9 cellular contexts compared by ENCODE assay signal in the genomic region with DNA sequence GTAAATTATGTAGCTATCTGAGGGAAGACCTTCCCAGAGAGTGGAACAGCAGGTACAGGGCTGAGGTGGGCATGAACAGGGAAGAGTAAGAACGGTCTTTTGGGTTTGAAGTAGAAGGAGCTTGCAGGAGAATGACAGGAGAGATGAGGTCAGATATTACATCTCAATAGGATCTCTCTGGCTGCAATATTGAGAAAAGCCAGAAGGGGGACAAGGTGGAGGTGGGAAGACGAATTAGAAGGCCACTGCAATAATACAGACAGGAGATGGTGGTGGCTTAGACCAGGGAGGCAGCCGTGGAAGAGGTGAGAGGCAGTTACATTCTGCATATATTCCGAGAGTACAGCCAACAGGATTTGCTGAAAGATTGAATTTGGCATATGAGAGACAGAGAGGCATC.
A peak's percentile ranks its signal among the peaks of the same experiment; 100 is the strongest.
DNase-seq lines count a peak whose midpoint lies in the region; TF ChIP-seq lines count a peak whose summit lies in the region.
"Had no signal": no experiment of that assay in that cellular context is flagged by ENCODE, and none has a peak within 500 bp of the region (broad histone marks: within the 10 kb centered on the region; RNA-seq: fewer than 3 reads in every experiment).

No MANE protein-coding gene starts in this region.

- CTCF ChIA-PET in HEK293T (lab: Yijun Ruan, JAX): interaction anchor here (0.5 to 1.0 kb wide), 3 partner anchors 10 to 43 kb away, joined by 3 read pairs; no protein-coding TSS in a partner anchor

- no peak overlapping the region for H3K4me3 ChIP-seq in fibroblast of villous mesenchyme (ENCODE audit: low read depth, low read length)

- POLR2A ChIA-PET in HEK293T (lab: Yijun Ruan, JAX): no interaction called here

- DNase-seq in NCI-H524 (lab: John Stamatoyannopoulos, UW) (peak; percentile 4 to 46), NCI-H524 treated with DMSO at 0.1 percent for 48 hours (lab: John Stamatoyannopoulos, UW) (no peak), HEK293T (ENCODE audit: extremely low spot score) (peak; percentile 42), NCI-H460 (ENCODE audit: extremely low read depth, low read depth) (peak; percentile 18), fibroblast of villous mesenchyme (ENCODE audit: low read depth) (peak; percentile 2), GF-D8 (lab: John Stamatoyannopoulos, UW) (no peak), hippocampal formation (lab: John Stamatoyannopoulos, UW) (no peak), activated T-cell treated with anti-CD3 and anti-CD28 coated beads for 4 hours (no peak)
- DNase-seq: activated naive CD8-positive, alpha-beta T cell treated with anti-CD3 and anti-CD28 coated beads, Interleukin-2, amount 10 ng/mL, durations not matched to agents 7 days and 5 days had no signal

- TF ChIP-seq CTCF in fibroblast of villous mesenchyme (IDR thresholded peaks at IDR 0.05; ENCODE audit: insufficient read depth, low read depth, low read length): peak; percentile 29

TF ChIP-seq in HEK293T, 16 proteins besides CTCF, POLR2A, EP300 and RAD21:
- no peak for TF ChIP-seq SUZ12 (IDR thresholded peaks at IDR 0.05)
- TF ChIP-seq HDGF (IDR thresholded peaks at IDR 0.05; ENCODE audit: borderline replicate concordance): no peak

Comparison
In these comparisons a context has a peak if more than half of its experiments do, and no peak if none do; other contexts are left out.
1. DNase-seq: peak in NCI-H524 (2 of 2), HEK293T (single experiment), NCI-H460 (single experiment) and fibroblast of villous mesenchyme (single experiment); none in NCI-H524 treated with DMSO at 0.1 percent for 48 hours (single experiment), GF-D8 (single experiment), hippocampal formation (0 of 2) and activated T-cell treated with anti-CD3 and anti-CD28 coated beads for 4 hours (single experiment).